ENCODE assay signal across 8 cellular contexts in genomic region chr1:70221241-70222077, GRCh38. TPM values are rescaled to one million over a fixed set of nuclear protein-coding genes. Genes with fewer than 3 reads are reported as not detected.
A peak's percentile ranks its signal among the peaks of the same experiment; 100 is the strongest.
DNase-seq lines count a peak whose midpoint lies in the region; TF ChIP-seq lines count a peak whose summit lies in the region.

SRSF11 (plus strand) TSS chr1:70221380; CDS start chr1:70221637, 257 bp downstream.

- H3K4me3 ChIP-seq in suprapubic skin: peak within 1 kb of the TSS; percentile 66

- TF ChIP-seq EP300 in suprapubic skin (IDR thresholded peaks at IDR 0.05): no peak

- no peaks in the 10 kb centered on the region for H3K9me3 Mint-ChIP-seq in activated naive CD4-positive, alpha-beta T cell treated with anti-CD3 and anti-CD28 coated beads, Interleukin-2, amount 10 ng/mL, durations not matched to agents 7 days and 5 days

- H3K9me3 ChIP-seq in suprapubic skin: no peaks in the 10 kb centered on the region

- DNase-seq in GM04503 (ENCODE audit: low read depth): peak; percentile 49
- peak; percentile 98 for DNase-seq in HEK293T (ENCODE audit: extremely low spot score)
- peak; percentile 85 for DNase-seq in MV-4-11 (lab: John Stamatoyannopoulos, UW)
- peak; percentile 91 for DNase-seq in SK-N-DZ (ENCODE audit: low spot score)
- DNase-seq in activated naive CD4-positive, alpha-beta T cell treated with anti-CD3 and anti-CD28 coated beads, Interleukin-2, amount 10 ng/mL, durations not matched to agents 7 days and 5 days: peak; percentile 97
- peak; percentile 92 for DNase-seq in germinal center (ENCODE audit: low spot score)
- peak in 55 of 56 donors; percentile 50 to 97 (median 91) for DNase-seq in nucleus accumbens (lab: John Stamatoyannopoulos, UW)
- DNase-seq in suprapubic skin (ENCODE audit: low spot score in 2 of 2): peak; percentile 96 to 97

- peak within 1 kb of the TSS; percentile 98 for H3K27ac Mint-ChIP-seq in activated naive CD4-positive, alpha-beta T cell treated with anti-CD3 and anti-CD28 coated beads, Interleukin-2, amount 10 ng/mL, durations not matched to agents 7 days and 5 days

- POLR2A ChIA-PET in HEK293T (lab: Yijun Ruan, JAX): interaction anchor here (0.8 to 3.2 kb wide), 16 partner anchors 10 to 276 kb away, joined by 3 to 30 read pairs (median 4); partner anchors contain the start of genes ANKRD13C, CTH and LRRC40

- TF ChIP-seq POLR2A in suprapubic skin (IDR thresholded peaks at IDR 0.05): peak; percentile 35 to 80

- peaks cover 46% of the 10 kb centered on the region for H3K4me1 Mint-ChIP-seq in activated naive CD4-positive, alpha-beta T cell treated with anti-CD3 and anti-CD28 coated beads, Interleukin-2, amount 10 ng/mL, durations not matched to agents 7 days and 5 days

- H3K36me3 ChIP-seq in suprapubic skin: peaks cover 10% of the 10 kb centered on the region

- H3K27me3 ChIP-seq in suprapubic skin: no peaks in the 10 kb centered on the region

- H3K27ac ChIP-seq in suprapubic skin: peak within 1 kb of the TSS; percentile 97

- peaks cover 33% of the 10 kb centered on the region for H3K36me3 Mint-ChIP-seq in activated naive CD4-positive, alpha-beta T cell treated with anti-CD3 and anti-CD28 coated beads, Interleukin-2, amount 10 ng/mL, durations not matched to agents 7 days and 5 days

- TF ChIP-seq CTCF in suprapubic skin (IDR thresholded peaks at IDR 0.05): no peak

- no peaks in the 10 kb centered on the region for H3K27me3 Mint-ChIP-seq in activated naive CD4-positive, alpha-beta T cell treated with anti-CD3 and anti-CD28 coated beads, Interleukin-2, amount 10 ng/mL, durations not matched to agents 7 days and 5 days

- under 1% methylated on average over 63 of the region's 70 CpGs for WGBS in suprapubic skin

- CTCF ChIA-PET in HEK293T (lab: Yijun Ruan, JAX): interaction anchor here (0.8 to 1.7 kb wide), 2 partner anchors 11 to 161 kb away, joined by 9 read pairs; no protein-coding TSS in a partner anchor
- CTCF ChIA-PET in activated naive CD4-positive, alpha-beta T cell treated with anti-CD3 and anti-CD28 coated beads, Interleukin-2, amount 10 ng/mL, durations not matched to agents 7 days and 5 days (lab: Charles Lee): interaction anchor here (0.6 kb wide), 1 partner anchor 29 kb away, joined by 3 read pairs; no protein-coding TSS in a partner anchor

- peak within 1 kb of the TSS; percentile 91 for H3K4me3 Mint-ChIP-seq in activated naive CD4-positive, alpha-beta T cell treated with anti-CD3 and anti-CD28 coated beads, Interleukin-2, amount 10 ng/mL, durations not matched to agents 7 days and 5 days

- H3K4me1 ChIP-seq in suprapubic skin: peaks cover 42% of the 10 kb centered on the region

TF ChIP-seq in HEK293T, 16 proteins besides CTCF, POLR2A, EP300 and RAD21:
- TF ChIP-seq BHLHE40 (IDR thresholded peaks at IDR 0.05; ENCODE audit: borderline replicate concordance) (no peak), CTBP1 (IDR thresholded peaks at IDR 0.05; ENCODE audit: borderline replicate concordance) (no peak), ARNT (IDR thresholded peaks at IDR 0.05) (no peak), ELF4 (IDR thresholded peaks at IDR 0.05) (no peak; the same call in 1 of the 2 replicates), HDGF (IDR thresholded peaks at IDR 0.05; ENCODE audit: borderline replicate concordance) (no peak), L3MBTL2 (conservative IDR thresholded peaks at IDR 0.05) (peak; percentile 67), SUZ12 (IDR thresholded peaks at IDR 0.05) (no peak), TARDBP (IDR thresholded peaks at IDR 0.05) (peak; percentile 88), NFRKB (IDR thresholded peaks at IDR 0.05) (no peak), FOXK2 (IDR thresholded peaks at IDR 0.05) (no peak), ZNF384 (IDR thresholded peaks at IDR 0.05) (no peak), LEF1 (IDR thresholded peaks at IDR 0.05; ENCODE audit: borderline replicate concordance) (0 out of 2 replicates have a peak, but pooled peaks have one; percentile 8), SP1 (IDR thresholded peaks at IDR 0.05) (no peak)

RNA-seq across cellular contexts. Expression of gene SRSF11, which starts in this region (rescaled TPM):
- 112 and 125 TPM in 2 replicates for polyA plus RNA-seq in SK-N-DZ (2014; cell fraction: cytosol; rRNA removed)
- polyA plus RNA-seq in SK-N-DZ (2014; cell fraction: nucleus; rRNA removed): 663 and 897 TPM in 2 replicates
- total RNA-seq in suprapubic skin: 100 to 1,000 TPM; 104 to 419 (median 110) TPM

Comparison
In these comparisons a context has a peak if more than half of its experiments do, and no peak if none do; other contexts are left out.
1. Peak in every context shown above with its lines: DNase-seq, H3K4me3 ChIP-seq and H3K27ac ChIP-seq.